In genomic region chr15:56365075-56365711, GRCh38 we compare ENCODE assay signal across 1 cellular context.
TF ChIP-seq lines count a peak whose summit lies in the region.

TSS of gene TEX9 (plus strand) at chr15:56365426. CDS start at chr15:56365451, 25 bp downstream.

TF ChIP-seq in K562, 482 proteins besides CTCF, POLR2A, EP300 and RAD21 (continued from another document):
- no peak for TF ChIP-seq TAL1 (IDR thresholded peaks at IDR 0.05)
- TF ChIP-seq FOXA3 (CRISPR knock-in tag; conservative IDR thresholded peaks at IDR 0.05 in 1 of 2, IDR thresholded peaks at IDR 0.05 in 1 of 2): no peak
- TF ChIP-seq ZNF830 (CRISPR knock-in tag; IDR thresholded peaks at IDR 0.05): no peak
- TF ChIP-seq TOE1 (IDR thresholded peaks at IDR 0.05; ENCODE audit: borderline replicate concordance): no peak
- TF ChIP-seq TOE1 (CRISPR knock-in tag; IDR thresholded peaks at IDR 0.05; ENCODE audit: borderline replicate concordance, low read depth): no peak
- 0 out of 2 replicates have a peak, but pooled peaks have one; percentile 40 for TF ChIP-seq NKRF (IDR thresholded peaks at IDR 0.05; ENCODE audit: borderline replicate concordance)
- TF ChIP-seq ARNT (IDR thresholded peaks at IDR 0.05): no peak
- no peak for TF ChIP-seq BRD9 (IDR thresholded peaks at IDR 0.05; ENCODE audit: low read depth, partially characterized antibody)
- no peak for TF ChIP-seq U2AF2 (optimal IDR thresholded peaks at IDR 0.05; ENCODE audit: low read depth, low read length)
- no peak for TF ChIP-seq SNRNP70 (optimal IDR thresholded peaks at IDR 0.05; ENCODE audit: low read depth, low read length)
- no peak for TF ChIP-seq ZBTB1 (CRISPR knock-in tag; IDR thresholded peaks at IDR 0.05; ENCODE audit: borderline replicate concordance, low read depth)
- TF ChIP-seq CGGBP1 (CRISPR knock-in tag; IDR thresholded peaks at IDR 0.05): no peak
- TF ChIP-seq AFF4 (CRISPR knock-in tag; IDR thresholded peaks at IDR 0.05): no peak
- TF ChIP-seq SETDB1 (IDR thresholded peaks at IDR 0.05; ENCODE audit: low read length): no peak
- peak; percentile 73 for TF ChIP-seq SUPT5H (IDR thresholded peaks at IDR 0.05)
- TF ChIP-seq ZNF518B (CRISPR knock-in tag; IDR thresholded peaks at IDR 0.05): no peak
- TF ChIP-seq CREB3 (tag; conservative IDR thresholded peaks at IDR 0.05; ENCODE audit: low read depth): 0 out of 2 replicates have a peak, but pooled peaks have one; percentile 10
- TF ChIP-seq HLTF (IDR thresholded peaks at IDR 0.05): no peak
- TF ChIP-seq ESRRB (CRISPR knock-in tag; IDR thresholded peaks at IDR 0.05; ENCODE audit: borderline replicate concordance): no peak
- TF ChIP-seq WHSC1 (IDR thresholded peaks at IDR 0.05; ENCODE audit: low read length): no peak
- TF ChIP-seq PRDM10 (IDR thresholded peaks at IDR 0.05; ENCODE audit: partially characterized antibody): no peak
- TF ChIP-seq NR2F6 (CRISPR knock-in tag; IDR thresholded peaks at IDR 0.05): no peak
- TF ChIP-seq SMARCB1 (IDR thresholded peaks at IDR 0.05; ENCODE audit: insufficient read length, low read depth): no peak
